In the genomic region with DNA sequence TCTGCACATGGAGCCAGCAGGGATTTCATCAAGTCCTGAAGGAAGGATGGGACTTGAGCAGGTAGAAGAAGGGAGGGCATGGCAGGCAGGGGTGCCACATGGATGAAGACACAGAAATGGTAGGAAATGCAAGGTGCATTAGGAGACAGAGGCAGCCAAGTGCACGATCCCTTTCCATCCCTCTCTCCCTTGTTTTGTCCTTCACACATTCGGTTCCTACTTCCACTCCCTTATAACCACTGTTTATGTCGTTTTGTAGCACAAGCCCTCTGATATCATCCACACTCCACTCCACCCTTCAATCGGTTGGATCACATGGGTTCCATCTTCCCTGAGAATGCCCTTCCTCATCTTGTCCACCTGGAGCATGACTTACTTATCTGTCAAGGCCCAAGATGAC, we compare ENCODE assay signal across 24 cellular contexts. TPM values are rescaled to one million over a fixed set of nuclear protein-coding genes. Genes with fewer than 3 reads are reported as not detected.
DNase-seq lines count a peak whose midpoint lies in the region; TF ChIP-seq lines count a peak whose summit lies in the region.
"Had no signal": no experiment of that assay in that cellular context is flagged by ENCODE, and none has a peak within 500 bp of the region (broad histone marks: within the 10 kb centered on the region; RNA-seq: fewer than 3 reads in every experiment).

No MANE protein-coding gene starts in this region.

- H3K36me3 Mint-ChIP-seq in chondrocyte (ENCODE audit: low read depth) (no peaks in the 10 kb centered on the region), osteocyte (ENCODE audit: unreplicated experiment) (no peaks in the 10 kb centered on the region), type B pancreatic cell (no peaks in the 10 kb centered on the region)

- H2BK120ac ChIP-seq in trophoblast cell (ENCODE audit: insufficient read depth, low read length, poor library complexity): no peak overlapping the region

- H3K27me3 Mint-ChIP-seq in chondrocyte (ENCODE audit: low read depth) (peaks cover 52% of the 10 kb centered on the region), osteocyte (ENCODE audit: unreplicated experiment) (peaks cover 43% of the 10 kb centered on the region), type B pancreatic cell (peaks cover 47% of the 10 kb centered on the region)

- no peaks in the 10 kb centered on the region for H3K79me1 ChIP-seq in trophoblast cell (ENCODE audit: low read length)

- H3K27me3 ChIP-seq in MM.1S (replicated peaks; ENCODE audit: insufficient read depth, low read length) (peaks cover 88% of the 10 kb centered on the region), WERI-Rb-1 (ENCODE audit: insufficient read depth, low read depth, severe bottlenecking) (peaks cover 70% of the 10 kb centered on the region), trophoblast cell (ENCODE audit: insufficient read depth, low read length) (no peaks in the 10 kb centered on the region)
- H3K27me3 ChIP-seq: BLaER1 treated with 17β-estradiol and CSF1 and Interleukin-3, amounts not matched to agents 10 nM and 100 nM had no signal

- H4K20me1 ChIP-seq in MM.1S (ENCODE audit: insufficient read depth, low read length): no peaks in the 10 kb centered on the region
- H4K20me1 ChIP-seq: BLaER1 treated with 17β-estradiol and CSF1 and Interleukin-3, amounts not matched to agents 10 nM and 100 nM had no signal

- no peaks in the 10 kb centered on the region for H3K9me2 ChIP-seq in MM.1S (replicated peaks; ENCODE audit: insufficient read depth, low read length)

- H2AFZ ChIP-seq in MM.1S (ENCODE audit: low read length): peak overlapping the region; percentile 47
- H2AFZ ChIP-seq in trophoblast cell (ENCODE audit: insufficient read depth, low read length, poor library complexity): no peak overlapping the region
- H2AFZ ChIP-seq: PC-9 had no signal

- H3K79me2 ChIP-seq in MM.1S (ENCODE audit: low read length): no peaks in the 10 kb centered on the region
- no peaks in the 10 kb centered on the region for H3K79me2 ChIP-seq in trophoblast cell (ENCODE audit: control insufficient read depth, insufficient read depth, low read length, poor library complexity)

- H3K36me3 ChIP-seq in MM.1S (replicated peaks; ENCODE audit: insufficient read depth, low read length) (no peaks in the 10 kb centered on the region), WERI-Rb-1 (no peaks in the 10 kb centered on the region), trophoblast cell (ENCODE audit: control insufficient read depth in 1 of 2, insufficient read depth in 2 of 2, low read length in 2 of 2) (no peaks in the 10 kb centered on the region)
- H3K36me3 ChIP-seq: BLaER1 treated with 17β-estradiol and CSF1 and Interleukin-3, amounts not matched to agents 10 nM and 100 nM had no signal

- TF ChIP-seq CTCF in MM.1S (IDR thresholded peaks at IDR 0.05; ENCODE audit: low read length) (no peak), chondrocyte (IDR thresholded peaks at IDR 0.05) (no peak), osteocyte (IDR thresholded peaks at IDR 0.05) (no peak), type B pancreatic cell (conservative IDR thresholded peaks at IDR 0.05) (no peak), WERI-Rb-1 (IDR thresholded peaks at IDR 0.05; ENCODE audit: low read depth, low read length) (no peak)

- no peak overlapping the region for H4K8ac ChIP-seq in trophoblast cell (ENCODE audit: low read depth, low read length)

- no peak overlapping the region for H3K4me3 ChIP-seq in MM.1S (ENCODE audit: low read length)
- H3K4me3 ChIP-seq in WERI-Rb-1 (ENCODE audit: low read depth, low read length): no peak overlapping the region
- H3K4me3 ChIP-seq in trophoblast cell (ENCODE audit: low read depth, low read length): no peak overlapping the region
- H3K4me3 ChIP-seq: A549; BLaER1 treated with 17β-estradiol and CSF1 and Interleukin-3, amounts not matched to agents 10 nM and 100 nM; PC-9 had no signal

- no peak overlapping the region for H4K12ac ChIP-seq in trophoblast cell (ENCODE audit: low read depth, low read length)

- DNase-seq in MM.1S (no peak), chondrocyte (ENCODE audit: low spot score) (peak; percentile 17), osteocyte (ENCODE audit: extremely low spot score, unreplicated experiment) (peak; percentile 59), type B pancreatic cell (ENCODE audit: extremely low spot score, unreplicated experiment) (peak; percentile 2), WERI-Rb-1 (no peak), trophoblast cell (no peak), GM19238 (ENCODE audit: insufficient read length, low spot score) (no peak)
- no peak for DNase-seq in stimulated activated naive CD4-positive, alpha-beta T cell (lab: John Stamatoyannopoulos, UW)
- DNase-seq: AML-193; CD4-positive, alpha-beta T cell; NCI-H1105; NCI-H1436 treated with DMSO at 0.1 percent for 48 hours; NCI-H187 treated with DMSO at 0.1 percent for 48 hours; NCI-H345; NCI-H774; PC-9; SHP77 treated with DMSO at 0.1 percent for 48 hours had no signal

- no peak overlapping the region for H3K4ac ChIP-seq in trophoblast cell (ENCODE audit: low read depth, low read length)

- no peak overlapping the region for H2BK12ac ChIP-seq in trophoblast cell (ENCODE audit: low read length)

- H3K18ac ChIP-seq in trophoblast cell (ENCODE audit: low read length): no peak overlapping the region

- no peak overlapping the region for H3K4me2 ChIP-seq in MM.1S (ENCODE audit: low read depth, low read length)
- H3K4me2 ChIP-seq in trophoblast cell (ENCODE audit: low read length): no peak overlapping the region
- H3K4me2 ChIP-seq: A549; BLaER1 treated with 17β-estradiol and CSF1 and Interleukin-3, amounts not matched to agents 10 nM and 100 nM; PC-9 had no signal

- H2BK5ac ChIP-seq in trophoblast cell (ENCODE audit: low read depth, low read length, poor library complexity): no peak overlapping the region

- no peaks in the 10 kb centered on the region for H3F3A ChIP-seq in MM.1S (ENCODE audit: insufficient read depth, low read length)

- no peak overlapping the region for H3K4me3 Mint-ChIP-seq in chondrocyte (ENCODE audit: unreplicated experiment)
- no peak overlapping the region for H3K4me3 Mint-ChIP-seq in osteocyte (ENCODE audit: unreplicated experiment)
- no peak overlapping the region for H3K4me3 Mint-ChIP-seq in type B pancreatic cell
- H3K4me3 Mint-ChIP-seq: CD4-positive, alpha-beta T cell had no signal

- no CpG with 5 or more reads among the region's 4 CpGs for WGBS in trophoblast cell (ENCODE audit: extremely low coverage, insufficient coverage, insufficient read length)

- peaks cover 8% of the 10 kb centered on the region for H3K9me3 Mint-ChIP-seq in chondrocyte (ENCODE audit: low read depth)
- H3K9me3 Mint-ChIP-seq in osteocyte (ENCODE audit: unreplicated experiment): peaks cover 5% of the 10 kb centered on the region
- no peaks in the 10 kb centered on the region for H3K9me3 Mint-ChIP-seq in type B pancreatic cell

- H2AK5ac ChIP-seq in trophoblast cell (ENCODE audit: low read length): no peak overlapping the region

- H3K4me1 ChIP-seq in MM.1S (ENCODE audit: low read length): no peaks in the 10 kb centered on the region
- H3K4me1 ChIP-seq in trophoblast cell (ENCODE audit: control insufficient read depth in 1 of 2, insufficient read depth in 2 of 2, low read length in 2 of 2): no peaks in the 10 kb centered on the region
- H3K4me1 ChIP-seq: A549 had no signal

- H3K4me1 Mint-ChIP-seq in chondrocyte (ENCODE audit: low read depth): no peaks in the 10 kb centered on the region
- H3K4me1 Mint-ChIP-seq in osteocyte (ENCODE audit: unreplicated experiment): no peaks in the 10 kb centered on the region
- no peaks in the 10 kb centered on the region for H3K4me1 Mint-ChIP-seq in type B pancreatic cell (ENCODE audit: unreplicated experiment)

- H3K9me3 ChIP-seq in MM.1S (replicated peaks; ENCODE audit: insufficient read depth, low read length): no peaks in the 10 kb centered on the region
- H3K9me3 ChIP-seq in WERI-Rb-1 (ENCODE audit: severe bottlenecking): peaks cover 2% of the 10 kb centered on the region
- peaks cover 6% of the 10 kb centered on the region for H3K9me3 ChIP-seq in trophoblast cell (ENCODE audit: insufficient read depth, low read depth, low read length)
- H3K9me3 ChIP-seq: A549 had no signal

- no peak overlapping the region for H4K91ac ChIP-seq in trophoblast cell (ENCODE audit: low read depth, low read length)

- no peak overlapping the region for H3K23ac ChIP-seq in trophoblast cell (ENCODE audit: low read length)

- H3K9ac ChIP-seq in MM.1S (ENCODE audit: low read length) (no peak overlapping the region), trophoblast cell (ENCODE audit: low read length) (no peak overlapping the region)
- H3K9ac ChIP-seq: BLaER1 treated with 17β-estradiol and CSF1 and Interleukin-3, amounts not matched to agents 10 nM and 100 nM had no signal

- H3K27ac Mint-ChIP-seq in chondrocyte (ENCODE audit: unreplicated experiment): no peak overlapping the region
- no peak overlapping the region for H3K27ac Mint-ChIP-seq in osteocyte (ENCODE audit: unreplicated experiment)
- H3K27ac Mint-ChIP-seq in type B pancreatic cell: no peak overlapping the region
- H3K27ac Mint-ChIP-seq: CD4-positive, alpha-beta T cell had no signal

- H3K27ac ChIP-seq in MM.1S (ENCODE audit: low read length): no peak overlapping the region
- H3K27ac ChIP-seq in WERI-Rb-1: no peak overlapping the region
- H3K27ac ChIP-seq in trophoblast cell (ENCODE audit: low read depth, low read length): no peak overlapping the region
- H3K27ac ChIP-seq: A549; BLaER1 treated with 17β-estradiol and CSF1 and Interleukin-3, amounts not matched to agents 10 nM and 100 nM; PC-9 had no signal

- no peak overlapping the region for H3K14ac ChIP-seq in trophoblast cell (ENCODE audit: low read length)

RNA-seq across cellular contexts. Expression of a gene that starts 35.2 kb away (rescaled TPM):
- total RNA-seq in chondrocyte: 23.0 to 31.4 TPM (median 24.4 TPM) in 3 replicates
- 30.5 and 36.9 TPM in 2 replicates for total RNA-seq in osteocyte
- total RNA-seq in type B pancreatic cell (ENCODE audit: low replicate concordance): 35.4 and 46.6 TPM in 2 replicates
- polyA plus RNA-seq in trophoblast cell (2013): 23.9 and 24.7 TPM in 2 replicates

RNA-seq across cellular contexts. Expression of a gene that starts 37.2 kb away (rescaled TPM):
- total RNA-seq in chondrocyte: not detected in 3 replicates
- not detected in 2 replicates for total RNA-seq in osteocyte
- total RNA-seq in type B pancreatic cell (ENCODE audit: low replicate concordance): not detected in 2 replicates
- polyA plus RNA-seq in trophoblast cell (2013): not detected in 2 replicates
- total RNA-seq: CD4-positive, alpha-beta T cell; Daoy; G401; H1; HT-29; M059J; PC-9 had no signal
- polyA plus RNA-seq: A549, H1 had no signal

Comparison
In these comparisons a context has a peak if more than half of its experiments do, and no peak if none do; other contexts are left out.
1. DNase-seq: peak in chondrocyte (single experiment), osteocyte (single experiment) and type B pancreatic cell (single experiment); none in MM.1S (single experiment), WERI-Rb-1 (single experiment), stimulated activated naive CD4-positive, alpha-beta T cell (0 of 6), trophoblast cell (0 of 2) and GM19238 (single experiment).